ENCODE assay signal across 8 cellular contexts in genomic region chrX:48538641-48539344, GRCh38. TPM values are rescaled to one million over a fixed set of nuclear protein-coding genes. Genes with fewer than 3 reads are reported as not detected.
DNase-seq lines count a peak whose midpoint lies in the region; ATAC-seq, FAIRE-seq and TF ChIP-seq lines count a peak whose summit lies in the region.

No MANE protein-coding gene starts in this region.

- H3K4me3 Mint-ChIP-seq in naive thymus-derived CD8-positive, alpha-beta T cell, result peak overlapping the region; percentile 84 to 96 (median 87)

- peak overlapping the region; percentile 84 for H3K4me3 ChIP-seq in HUES64 (ENCODE audit: low read length)
- peak overlapping the region in 2 of 3 experiments; percentile 16 to 33 for H3K4me3 ChIP-seq in mammary epithelial cell (replicated peaks in 1 of 3; ENCODE audit: insufficient read depth in 1 of 3, low read depth in 2 of 3, low read length in 3 of 3)

- intact Hi-C loops in mammary epithelial cell (cut with micrococcal nuclease), result loop anchor here (1.0 to 2.0 kb wide), 2 partner anchors 48 to 52 kb away; no protein-coding TSS in a partner anchor

- H2AFZ ChIP-seq in mammary epithelial cell (ENCODE audit: low read depth, low read length), result no peak overlapping the region

- ATAC-seq in naive thymus-derived CD8-positive, alpha-beta T cell, result no peak
- ATAC-seq in HG02642 (IDR thresholded peaks at IDR 0.05; ENCODE audit: poor library complexity, unreplicated experiment), result no peak

- no TSS peak for BruUV-seq in mammary epithelial cell (replicated peaks; lab: Mats Ljungman, UMichigan)

- POLR2A ChIA-PET in naive thymus-derived CD8-positive, alpha-beta T cell (lab: Charles Lee), result interaction anchor here (0.5 to 2.6 kb wide), 12 partner anchors 13 to 263 kb away, joined by 3 to 44 read pairs (median 4); partner anchors contain the start of genes EBP, FTSJ1, HDAC6 and RBM3

- H3K36me3 Mint-ChIP-seq in naive thymus-derived CD8-positive, alpha-beta T cell, result peaks cover 0 to 17% (median 0%) of the 10 kb centered on the region in 3 donors

- no peak for FAIRE-seq in HTR-8/SVneo (lab: Jason Lieb, UNC)

- H3K9me3 Mint-ChIP-seq in naive thymus-derived CD8-positive, alpha-beta T cell, result no peaks in the 10 kb centered on the region

- no peaks in the 10 kb centered on the region for H4K20me1 ChIP-seq in mammary epithelial cell (ENCODE audit: insufficient read depth, low read length)

- dilution Hi-C loops in mammary epithelial cell (cut with HindIII; ENCODE audit: low sequenced_read_pairs), result no loop called here

- H3K9ac ChIP-seq in HUES64 (ENCODE audit: low read depth, low read length), result no peak overlapping the region
- H3K9ac ChIP-seq in mammary epithelial cell (ENCODE audit: insufficient read depth, low read length), result no peak overlapping the region

- DNase-seq in mammary epithelial cell (no peak), inferior parietal cortex (ENCODE audit: extremely low spot score) (no peak), HK-2 (ENCODE audit: unreplicated experiment) (no peak), HTR-8/SVneo (ENCODE audit: insufficient read length, low spot score) (no peak)
- DNase-seq in naive thymus-derived CD8-positive, alpha-beta T cell, result no peak

- H3K4me1 ChIP-seq in HUES64 (ENCODE audit: insufficient read depth, low read length), result no peaks in the 10 kb centered on the region
- H3K4me1 ChIP-seq in mammary epithelial cell (ENCODE audit: insufficient read depth, low read length), result peaks cover 6% of the 10 kb centered on the region

- H3K27ac ChIP-seq in 22Rv1 (peak overlapping the region; percentile 63), HUES64 (ENCODE audit: low read depth, low read length) (peak overlapping the region; percentile 58; the same call in 1 of the 2 replicates), mammary epithelial cell (ENCODE audit: insufficient read depth, low read depth, low read length) (peak overlapping the region; percentile 39)

- CTCF ChIA-PET in mammary epithelial cell (lab: Charles Lee; ENCODE audit: low non-redundant PET), result interaction anchor here (0.7 kb wide), 2 partner anchors 89 to 143 kb away, joined by 4 to 5 read pairs; no protein-coding TSS in a partner anchor

- TF ChIP-seq CTCF in 22Rv1 (IDR thresholded peaks at IDR 0.05), result no peak
- no peak for TF ChIP-seq CTCF in mammary epithelial cell (conservative IDR thresholded peaks at IDR 0.05 in 1 of 2, IDR thresholded peaks at IDR 0.05 in 1 of 2; ENCODE audit: extremely low read depth in 1 of 2, insufficient read depth in 1 of 2, low read depth in 1 of 2, low read length in 2 of 2)

- H3K36me3 ChIP-seq in HUES64 (ENCODE audit: insufficient read depth, low read length) (no peaks in the 10 kb centered on the region), mammary epithelial cell (ENCODE audit: insufficient read depth, low read length) (no peaks in the 10 kb centered on the region)

- in situ Hi-C loops in mammary epithelial cell (cut with MboI; ENCODE audit: low sequenced_read_pairs in 2 of 2), result no loop called here

- WGBS in HUES64, result 84% methylated on average over 23 of the region's 23 CpGs
- 85% methylated on average over 19 of the region's 23 CpGs for WGBS in mammary epithelial cell (ENCODE audit: low coverage, missing lambda C conversion rate)

- H3K27me3 Mint-ChIP-seq in naive thymus-derived CD8-positive, alpha-beta T cell, result no peaks in the 10 kb centered on the region

- H3K27ac Mint-ChIP-seq in naive thymus-derived CD8-positive, alpha-beta T cell, result peak overlapping the region in 9 of 10 donors; percentile 66 to 99 (median 97)

- H3K9me3 ChIP-seq in HUES64 (ENCODE audit: insufficient read depth, low read depth, low read length) (no peaks in the 10 kb centered on the region), mammary epithelial cell (replicated peaks; ENCODE audit: insufficient read depth, low read length) (no peaks in the 10 kb centered on the region)

- H3K79me2 ChIP-seq in mammary epithelial cell (ENCODE audit: insufficient read depth, low read length), result peaks cover 20% of the 10 kb centered on the region

- H3K4me2 ChIP-seq in mammary epithelial cell (ENCODE audit: insufficient read depth, low read depth, low read length), result no peak overlapping the region

- peaks cover 15 to 23% (median 19%) of the 10 kb centered on the region in 4 donors for H3K4me1 Mint-ChIP-seq in naive thymus-derived CD8-positive, alpha-beta T cell

- H3K27me3 ChIP-seq in HUES64 (ENCODE audit: insufficient read depth, low read length), result no peaks in the 10 kb centered on the region
- H3K27me3 ChIP-seq in mammary epithelial cell (ENCODE audit: insufficient read depth, low read length), result no peaks in the 10 kb centered on the region

RNA-seq across cellular contexts. Expression of gene TBC1D25, which starts 0.7 kb away (rescaled TPM):
- 4.6 TPM for polyA plus RNA-seq in HUES64 (2013, experiment 1 of 2)
- 5.4 TPM for polyA plus RNA-seq in HUES64 (2013, experiment 2 of 2)
- 10 to 100 TPM; 14.7 to 16.7 TPM for total RNA-seq in mammary epithelial cell
- polyA plus RNA-seq in mammary epithelial cell, result 13.1 TPM
- 35.2 TPM for polyA minus RNA-seq in mammary epithelial cell
- 10 to 100 TPM; 24.4 to 25.9 TPM for total RNA-seq in naive thymus-derived CD8-positive, alpha-beta T cell
- 10 to 100 TPM; 14.3 to 19.3 (median 18.0) TPM for polyA plus RNA-seq in naive thymus-derived CD8-positive, alpha-beta T cell

RNA-seq across cellular contexts. Expression of gene EBP, which starts 17.2 kb away (rescaled TPM):
- 174 TPM for polyA plus RNA-seq in HUES64 (2013, experiment 1 of 2)
- polyA plus RNA-seq in HUES64 (2013, experiment 2 of 2), result 175 TPM
- 100 to 1,000 TPM in 1 of 2 donors, 10 to 100 TPM in 1; 86.4 to 292 TPM for total RNA-seq in mammary epithelial cell
- polyA plus RNA-seq in mammary epithelial cell, result 538 TPM
- polyA minus RNA-seq in mammary epithelial cell, result 972 TPM
- 10 to 100 TPM; 30.7 to 36.9 TPM for total RNA-seq in naive thymus-derived CD8-positive, alpha-beta T cell
- polyA plus RNA-seq in naive thymus-derived CD8-positive, alpha-beta T cell, result 10 to 100 TPM; 77.0 to 88.8 (median 85.2) TPM

RNA-seq across cellular contexts. Expression of gene PORCN, which starts 30.0 kb away (rescaled TPM):
- polyA plus RNA-seq in HUES64 (2013, experiment 1 of 2), result 10.4 TPM
- 11.5 TPM for polyA plus RNA-seq in HUES64 (2013, experiment 2 of 2)
- 100 to 1,000 TPM in 1 of 2 donors, 10 to 100 TPM in 1; 36.2 to 113 TPM for total RNA-seq in mammary epithelial cell
- 86.4 TPM for polyA plus RNA-seq in mammary epithelial cell
- 111 TPM for polyA minus RNA-seq in mammary epithelial cell
- 10 to 100 TPM; 18.1 to 18.2 TPM for total RNA-seq in naive thymus-derived CD8-positive, alpha-beta T cell
- 10 to 100 TPM; 10.4 to 14.9 (median 12.9) TPM for polyA plus RNA-seq in naive thymus-derived CD8-positive, alpha-beta T cell

RNA-seq across cellular contexts. Expression of gene RBM3, which starts 35.5 kb away (rescaled TPM):
- polyA plus RNA-seq in HUES64 (2013, experiment 1 of 2), result 204 TPM
- polyA plus RNA-seq in HUES64 (2013, experiment 2 of 2), result 168 TPM
- total RNA-seq in mammary epithelial cell, result 100 to 1,000 TPM; 246 to 289 TPM
- polyA plus RNA-seq in mammary epithelial cell, result 212 TPM
- 215 TPM for polyA minus RNA-seq in mammary epithelial cell
- 100 to 1,000 TPM; 204 to 209 TPM for total RNA-seq in naive thymus-derived CD8-positive, alpha-beta T cell
- polyA plus RNA-seq in naive thymus-derived CD8-positive, alpha-beta T cell, result 100 to 1,000 TPM; 206 to 235 (median 235) TPM

RNA-seq across cellular contexts. Expression of gene WDR13, which starts 58.5 kb away (rescaled TPM):
- 23.5 TPM for polyA plus RNA-seq in HUES64 (2013, experiment 1 of 2)
- polyA plus RNA-seq in HUES64 (2013, experiment 2 of 2), result 26.6 TPM
- total RNA-seq in mammary epithelial cell, result 10 to 100 TPM; 80.7 to 84.8 TPM
- polyA plus RNA-seq in mammary epithelial cell, result 82.4 TPM
- polyA minus RNA-seq in mammary epithelial cell, result 163 TPM
- total RNA-seq in naive thymus-derived CD8-positive, alpha-beta T cell, result 10 to 100 TPM; 49.5 to 51.5 TPM
- 10 to 100 TPM; 32.2 to 45.5 (median 40.6) TPM for polyA plus RNA-seq in naive thymus-derived CD8-positive, alpha-beta T cell
